ENCODE assay signal across 29 cellular contexts in the genomic region with DNA sequence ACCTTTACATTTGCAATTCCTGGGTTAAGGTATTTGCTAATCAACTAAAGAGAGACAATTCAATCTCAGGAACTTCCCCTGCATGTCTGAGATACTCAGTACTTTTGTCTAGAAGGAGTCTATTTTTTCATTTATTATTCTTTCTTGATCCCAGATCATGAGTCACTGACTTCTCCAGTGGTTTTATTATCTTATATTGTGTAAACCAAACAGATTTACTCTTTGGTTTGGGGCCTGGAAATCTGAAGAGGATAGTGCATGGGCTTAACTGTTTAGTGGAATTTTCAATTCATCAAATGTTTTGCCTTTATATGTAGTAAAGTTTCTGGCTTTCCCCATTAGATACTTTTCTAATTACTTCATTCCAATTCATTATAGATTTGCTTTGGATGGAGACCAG.
"Had no signal": no experiment of that assay in that cellular context is flagged by ENCODE, and none has a peak within 500 bp of the region (broad histone marks: within the 10 kb centered on the region; RNA-seq: fewer than 3 reads in every experiment).

No MANE protein-coding gene starts in this region.

- H3K36me3 Mint-ChIP-seq: immature natural killer cell; mesothelial cell of epicardium; naive B cell; neural progenitor cell; stimulated activated memory B cell treated with anti-CD40 and anti-IgM and Interleukin-4, amounts not matched to agents 10 μg/mL and 1 μg/mL and 100 μg/mL, for 72 hours; type B pancreatic cell had no signal

- H3K9me3 Mint-ChIP-seq: nephron had no signal

- DNase-seq: dermis blood vessel endothelial cell; effector memory CD4-positive, alpha-beta T cell; foreskin keratinocyte; hypothalamus; immature natural killer cell; mesenchymal stem cell; mucosa of descending colon; naive B cell; right cardiac atrium; sigmoid colon; spleen; stimulated activated CD4-positive, alpha-beta T cell treated with anti-CD3 and anti-CD28 coated beads, Interleukin-4, amount 100 ng/mL, for 4 hours; stimulated activated naive CD8-positive, alpha-beta T cell treated with anti-CD3 and anti-CD28 coated beads, Interleukin-15, Interleukin-2, amounts not matched to agents 100 U/mL and 50 U/mL, for 24 hours; substantia nigra; testis; tibial artery had no signal

- H3K4me3 ChIP-seq: coronary artery, esophagus muscularis mucosa, gastroesophageal sphincter, lung, mucosa of descending colon, neural progenitor cell, prostate gland, sigmoid colon, spleen, testis, tibial artery had no signal

- ATAC-seq: foreskin keratinocyte; gastroesophageal sphincter; left lobe of liver; mucosa of descending colon; right cardiac atrium; stimulated activated memory B cell treated with anti-CD40 and anti-IgM and Interleukin-4, amounts not matched to agents 10 μg/mL and 1 μg/mL and 100 μg/mL, for 72 hours; stimulated activated naive CD8-positive, alpha-beta T cell treated with anti-CD3 and anti-CD28 coated beads, Interleukin-15, Interleukin-2, amounts not matched to agents 100 U/mL and 50 U/mL, for 24 hours had no signal

- H3K27ac Mint-ChIP-seq: immature natural killer cell; mesothelial cell of epicardium; naive B cell; neural progenitor cell; stimulated activated memory B cell treated with anti-CD40 and anti-IgM and Interleukin-4, amounts not matched to agents 10 μg/mL and 1 μg/mL and 100 μg/mL, for 72 hours; type B pancreatic cell had no signal

- H3K4me3 Mint-ChIP-seq: immature natural killer cell; mesothelial cell of epicardium; naive B cell; nephron; neural progenitor cell; stimulated activated memory B cell treated with anti-CD40 and anti-IgM and Interleukin-4, amounts not matched to agents 10 μg/mL and 1 μg/mL and 100 μg/mL, for 72 hours; type B pancreatic cell had no signal

- H3K9me3 ChIP-seq: prostate gland, sigmoid colon, testis, tibial artery had no signal

- H3K4me1 Mint-ChIP-seq: immature natural killer cell; mesothelial cell of epicardium; naive B cell; stimulated activated memory B cell treated with anti-CD40 and anti-IgM and Interleukin-4, amounts not matched to agents 10 μg/mL and 1 μg/mL and 100 μg/mL, for 72 hours had no signal

- FAIRE-seq: endothelial cell of umbilical vein, keratinocyte had no signal

- H3K27me3 Mint-ChIP-seq: naive B cell; stimulated activated memory B cell treated with anti-CD40 and anti-IgM and Interleukin-4, amounts not matched to agents 10 μg/mL and 1 μg/mL and 100 μg/mL, for 72 hours; type B pancreatic cell had no signal

- H3K4me1 ChIP-seq: esophagus muscularis mucosa, foreskin keratinocyte, gastroesophageal sphincter, prostate gland, spleen, testis, tibial artery had no signal

- H3K36me3 ChIP-seq: esophagus muscularis mucosa, gastroesophageal sphincter, prostate gland, sigmoid colon, spleen, tibial artery had no signal

- H3K27me3 ChIP-seq: esophagus muscularis mucosa, foreskin keratinocyte, gastroesophageal sphincter, neural progenitor cell, sigmoid colon, spleen, testis, tibial artery had no signal
